Comparison of ENCODE assay signal across 1 cellular context in the genomic region with DNA sequence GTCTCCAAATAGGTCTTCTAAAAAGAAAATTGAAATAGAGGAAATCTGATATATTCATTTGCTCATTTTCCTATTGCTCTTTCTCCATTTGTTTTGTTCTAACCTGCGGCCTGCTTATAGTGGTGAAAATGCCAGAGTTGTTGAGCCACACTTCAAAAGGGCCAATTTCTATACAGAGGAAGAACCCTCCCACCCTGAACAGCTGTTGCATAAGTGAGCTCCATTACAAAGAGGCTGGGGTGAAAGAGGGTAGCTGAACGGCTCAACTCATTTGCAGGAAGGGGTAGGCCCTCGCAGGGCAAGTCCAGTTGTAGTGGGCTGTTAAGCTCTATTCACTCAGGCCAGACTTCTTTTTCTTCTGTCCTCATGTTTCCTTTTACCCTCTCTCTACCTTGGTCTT.
TF ChIP-seq lines count a peak whose summit lies in the region.

No MANE protein-coding gene starts in this region.

TF ChIP-seq in SK-N-SH treated with all-trans-retinoic acid at 6 μM for 48 hours, 23 proteins besides CTCF, POLR2A, EP300 and RAD21 (continued from another document):
- TF ChIP-seq, protein P1, sequence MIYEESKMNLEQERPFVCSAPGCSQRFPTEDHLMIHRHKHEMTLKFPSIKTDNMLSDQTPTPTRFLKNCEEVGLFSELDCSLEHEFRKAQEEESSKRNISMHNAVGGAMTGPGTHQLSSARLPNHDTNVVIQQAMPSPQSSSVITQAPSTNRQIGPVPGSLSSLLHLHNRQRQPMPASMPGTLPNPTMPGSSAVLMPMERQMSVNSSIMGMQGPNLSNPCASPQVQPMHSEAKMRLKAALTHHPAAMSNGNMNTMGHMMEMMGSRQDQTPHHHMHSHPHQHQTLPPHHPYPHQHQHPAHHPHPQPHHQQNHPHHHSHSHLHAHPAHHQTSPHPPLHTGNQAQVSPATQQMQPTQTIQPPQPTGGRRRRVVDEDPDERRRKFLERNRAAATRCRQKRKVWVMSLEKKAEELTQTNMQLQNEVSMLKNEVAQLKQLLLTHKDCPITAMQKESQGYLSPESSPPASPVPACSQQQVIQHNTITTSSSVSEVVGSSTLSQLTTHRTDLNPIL (CRISPR knock-in tag; IDR thresholded peaks at IDR 0.05; ENCODE audit: low read depth), result no peak
- TF ChIP-seq, protein P2, sequence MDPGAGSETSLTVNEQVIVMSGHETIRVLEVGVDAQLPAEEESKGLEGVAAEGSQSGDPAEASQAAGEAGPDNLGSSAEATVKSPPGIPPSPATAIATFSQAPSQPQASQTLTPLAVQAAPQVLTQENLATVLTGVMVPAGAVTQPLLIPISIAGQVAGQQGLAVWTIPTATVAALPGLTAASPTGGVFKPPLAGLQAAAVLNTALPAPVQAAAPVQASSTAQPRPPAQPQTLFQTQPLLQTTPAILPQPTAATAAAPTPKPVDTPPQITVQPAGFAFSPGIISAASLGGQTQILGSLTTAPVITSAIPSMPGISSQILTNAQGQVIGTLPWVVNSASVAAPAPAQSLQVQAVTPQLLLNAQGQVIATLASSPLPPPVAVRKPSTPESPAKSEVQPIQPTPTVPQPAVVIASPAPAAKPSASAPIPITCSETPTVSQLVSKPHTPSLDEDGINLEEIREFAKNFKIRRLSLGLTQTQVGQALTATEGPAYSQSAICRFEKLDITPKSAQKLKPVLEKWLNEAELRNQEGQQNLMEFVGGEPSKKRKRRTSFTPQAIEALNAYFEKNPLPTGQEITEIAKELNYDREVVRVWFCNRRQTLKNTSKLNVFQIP (CRISPR knock-in tag; IDR thresholded peaks at IDR 0.05; ENCODE audit: borderline replicate concordance, low read depth), result no peak
- TF ChIP-seq OSR1 (CRISPR knock-in tag; IDR thresholded peaks at IDR 0.05), result no peak
- no peak for TF ChIP-seq SNAI2 (CRISPR knock-in tag; IDR thresholded peaks at IDR 0.05)
